ENCODE assay signal across 26 cellular contexts in genomic region chr13:104137416-104137815, GRCh38.
"Had no signal": no experiment of that assay in that cellular context is flagged by ENCODE, and none has a peak within 500 bp of the region (broad histone marks: within the 10 kb centered on the region; RNA-seq: fewer than 3 reads in every experiment).

No MANE protein-coding gene starts in this region.

- H3K4me3 ChIP-seq: ascending aorta, coronary artery, dorsolateral prefrontal cortex, esophagus squamous epithelium, gastroesophageal sphincter, heart right ventricle had no signal

- H3K27ac ChIP-seq: ascending aorta, brain microvascular endothelial cell, coronary artery, dorsolateral prefrontal cortex, esophagus squamous epithelium, gastroesophageal sphincter, heart right ventricle had no signal

- H3K36me3 ChIP-seq: ascending aorta, brain microvascular endothelial cell, esophagus squamous epithelium, gastroesophageal sphincter, heart right ventricle had no signal

- H3K4me1 ChIP-seq: ascending aorta, esophagus squamous epithelium, gastroesophageal sphincter, heart right ventricle had no signal

- DNase-seq: activated CD4-positive, alpha-beta memory T cell treated with anti-CD3 and anti-CD28 coated beads, Interleukin-2, amount 10 ng/mL, durations not matched to agents 7 days and 5 days; activated CD4-positive, alpha-beta T cell treated with anti-CD3 and anti-CD28 coated beads for 1 hour; activated CD4-positive, alpha-beta T cell treated with anti-CD3 and anti-CD28 coated beads for 4 hours; activated CD4-positive, alpha-beta T cell treated with anti-CD3 and anti-CD28 coated beads, Interleukin-2, amount 10 ng/mL, durations not matched to agents 7 days and 5 days; activated CD4-positive, alpha-beta T cell treated with anti-CD3 and anti-CD28 coated beads, Interleukin-2, amount 50 U/mL, for 4 hours; activated CD8-positive, alpha-beta memory T cell treated with anti-CD3 and anti-CD28 coated beads, Interleukin-2, amount 50 U/mL, for 48 hours; activated gamma-delta T cell; activated naive CD4-positive, alpha-beta T cell; activated naive CD4-positive, alpha-beta T cell treated with anti-CD3 and anti-CD28 coated beads, Interleukin-2, amount 10 ng/mL, durations not matched to agents 7 days and 5 days; activated naive CD8-positive, alpha-beta T cell treated with anti-CD3 and anti-CD28 coated beads, Interleukin-2, amount 10 ng/mL, durations not matched to agents 7 days and 5 days; activated T-cell treated with anti-CD3 and anti-CD28 coated beads for 4 hours; activated T-cell treated with anti-CD3 and anti-CD28 coated beads, Interleukin-2, amount 50 U/mL, for 24 hours; activated T-cell treated with anti-CD3 and anti-CD28 coated beads, Interleukin-2, amount 50 U/mL, for 72 hours; brain microvascular endothelial cell; dorsolateral prefrontal cortex; effector memory CD4-positive, alpha-beta T cell; esophagus squamous epithelium; foreskin melanocyte; heart right ventricle; T-helper 2 cell had no signal

- H3K27me3 ChIP-seq: ascending aorta, brain microvascular endothelial cell, esophagus squamous epithelium, gastroesophageal sphincter, heart right ventricle had no signal

- FAIRE-seq: bronchial epithelial cell had no signal

- H3K9me3 ChIP-seq: ascending aorta, esophagus squamous epithelium, gastroesophageal sphincter, heart right ventricle had no signal

- ATAC-seq: activated naive CD4-positive, alpha-beta T cell treated with anti-CD3 and anti-CD28 coated beads, Interleukin-2, amount 50 U/mL, for 72 hours; activated T-cell treated with anti-CD3 and anti-CD28 coated beads, Interleukin-2, amount 50 U/mL, for 72 hours; gastroesophageal sphincter; heart right ventricle; WTC11 had no signal
